Comparison of ENCODE assay signal across 8 cellular contexts in the genomic region with DNA sequence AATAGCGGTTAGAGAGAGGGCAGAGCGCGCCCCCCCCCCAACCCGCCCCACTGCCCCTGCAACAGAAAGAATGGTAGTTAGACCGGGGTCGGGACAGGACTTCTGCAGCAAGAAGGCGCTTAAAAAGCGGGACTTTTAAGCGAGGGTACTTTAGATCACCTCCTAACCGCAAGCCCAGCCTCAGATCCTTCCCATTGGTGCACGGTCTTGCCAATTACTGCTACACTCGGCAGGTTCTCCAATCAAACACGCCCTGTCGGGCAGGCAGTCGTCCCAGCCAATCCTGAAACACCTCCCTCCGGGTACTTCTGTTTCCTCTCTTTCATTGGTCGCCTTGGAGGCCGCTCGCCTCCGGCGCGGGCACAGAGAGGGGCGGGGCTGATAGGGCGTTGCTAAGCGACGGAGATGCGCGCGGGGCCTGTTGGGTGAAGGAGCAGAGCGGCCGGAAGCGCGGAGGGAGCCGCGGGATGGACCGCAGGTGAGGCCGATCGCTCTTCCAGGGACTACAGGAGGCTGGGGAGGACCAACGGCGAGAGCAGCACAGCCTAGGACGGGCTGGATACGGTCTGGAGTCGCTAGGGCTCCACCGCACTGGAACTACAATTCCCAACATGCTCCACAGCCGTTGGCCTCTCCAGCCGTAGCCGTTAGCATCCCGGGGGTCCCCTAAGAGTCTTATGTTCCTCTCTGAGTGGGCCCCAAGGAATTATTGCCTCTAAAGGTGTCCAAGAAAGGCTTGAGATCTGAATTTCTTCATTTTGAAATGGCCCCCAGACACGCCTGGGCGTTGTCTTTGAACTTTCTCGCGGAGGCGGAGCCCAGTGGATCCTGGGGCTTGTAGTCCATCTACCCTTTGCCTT. TPM values are rescaled to one million over a fixed set of nuclear protein-coding genes. Genes with fewer than 3 reads are reported as not detected.
DNase-seq lines count a peak whose midpoint lies in the region; ATAC-seq and TF ChIP-seq lines count a peak whose summit lies in the region.

Gene PROSER3, plus strand, starts transcription at position 428 of the 860 bp plus-strand sequence. Its CDS starts 40 bp downstream, at position 468.

- H3K27ac Mint-ChIP-seq in activated T-helper 17 cell treated with anti-CD3 and anti-CD28 coated beads, Interleukin-2, amount 50 U/mL, for 72 hours, result peak within 1 kb of the TSS; percentile 93
- H3K27ac Mint-ChIP-seq in naive thymus-derived CD4-positive, alpha-beta T cell, result peak within 1 kb of the TSS; percentile 89 to 99 (median 95)
- peak within 1 kb of the TSS; percentile 97 for H3K27ac Mint-ChIP-seq in stimulated activated naive B cell treated with anti-CD40 and anti-IgM and Interleukin-4, amounts not matched to agents 10 μg/mL and 1 μg/mL and 100 μg/mL, for 72 hours

- H3K9ac ChIP-seq in fibroblast of lung (ENCODE audit: insufficient read depth, low read length), result peak within 1 kb of the TSS; percentile 94

- H3K27ac ChIP-seq in RWPE1 (peak within 1 kb of the TSS; percentile 98), fibroblast of lung (ENCODE audit: insufficient read depth, low read length) (peak within 1 kb of the TSS; percentile 99)
- peak within 1 kb of the TSS; percentile 92 for H3K27ac ChIP-seq in naive thymus-derived CD4-positive, alpha-beta T cell (ENCODE audit: low read depth, low read length)

- peaks cover 22% of the 10 kb centered on the region for H3K36me3 Mint-ChIP-seq in activated T-helper 17 cell treated with anti-CD3 and anti-CD28 coated beads, Interleukin-2, amount 50 U/mL, for 72 hours (ENCODE audit: low read depth)
- peaks cover 0 to 25% (median 5%) of the 10 kb centered on the region in 5 donors for H3K36me3 Mint-ChIP-seq in naive thymus-derived CD4-positive, alpha-beta T cell
- peaks cover 35 to 41% of the 10 kb centered on the region in 2 donors for H3K36me3 Mint-ChIP-seq in stimulated activated naive B cell treated with anti-CD40 and anti-IgM and Interleukin-4, amounts not matched to agents 10 μg/mL and 1 μg/mL and 100 μg/mL, for 72 hours

- H3K27me3 Mint-ChIP-seq in activated T-helper 17 cell treated with anti-CD3 and anti-CD28 coated beads, Interleukin-2, amount 50 U/mL, for 72 hours, result no peaks in the 10 kb centered on the region
- H3K27me3 Mint-ChIP-seq in naive thymus-derived CD4-positive, alpha-beta T cell, result peaks cover 0 to 12% (median 5%) of the 10 kb centered on the region in 5 donors
- H3K27me3 Mint-ChIP-seq in stimulated activated naive B cell treated with anti-CD40 and anti-IgM and Interleukin-4, amounts not matched to agents 10 μg/mL and 1 μg/mL and 100 μg/mL, for 72 hours, result peaks cover 20 to 22% of the 10 kb centered on the region in 2 donors

- CTCF ChIA-PET in RWPE1 (lab: Yijun Ruan, JAX), result no interaction called here
- CTCF ChIA-PET in naive thymus-derived CD4-positive, alpha-beta T cell (lab: Charles Lee), result no interaction called here

- H3K36me3 ChIP-seq in fibroblast of lung (ENCODE audit: control insufficient read depth, insufficient read depth, low read length), result peaks cover 23% of the 10 kb centered on the region
- peaks cover 0 to 35% (median 4%) of the 10 kb centered on the region in 3 experiments for H3K36me3 ChIP-seq in naive thymus-derived CD4-positive, alpha-beta T cell (ENCODE audit: control insufficient read depth in 2 of 3, insufficient read depth in 3 of 3, low read length in 3 of 3)

- H3K4me1 ChIP-seq in fibroblast of lung (ENCODE audit: control insufficient read depth, extremely low read depth, insufficient read depth, low read length), result peaks cover 17% of the 10 kb centered on the region
- peaks cover 10 to 35% of the 10 kb centered on the region in 2 donors for H3K4me1 ChIP-seq in naive thymus-derived CD4-positive, alpha-beta T cell (ENCODE audit: control insufficient read depth in 2 of 2, insufficient read depth in 2 of 2, low read length in 2 of 2)

- H3K4me3 ChIP-seq in LNCaP clone FGC (ENCODE audit: low read depth, low read length), result peak within 1 kb of the TSS; percentile 96
- peak within 1 kb of the TSS; percentile 85 to 98 (median 86) for H3K4me3 ChIP-seq in fibroblast of lung (replicated peaks in 1 of 4; ENCODE audit: control extremely low read depth in 1 of 4, insufficient read depth in 1 of 4, low read depth in 3 of 4, low read length in 4 of 4)
- H3K4me3 ChIP-seq in naive thymus-derived CD4-positive, alpha-beta T cell (ENCODE audit: low read length), result peak within 1 kb of the TSS; percentile 99

- TF ChIP-seq CTCF in LNCaP clone FGC (IDR thresholded peaks at IDR 0.05; ENCODE audit: control insufficient read depth, extremely low read depth, insufficient read depth), result no peak
- no peak for TF ChIP-seq CTCF in RWPE1 (conservative IDR thresholded peaks at IDR 0.05; ENCODE audit: low read depth)
- no peak for TF ChIP-seq CTCF in fibroblast of lung (conservative IDR thresholded peaks at IDR 0.05 in 1 of 2, IDR thresholded peaks at IDR 0.05 in 1 of 2; ENCODE audit: low read depth in 1 of 2, low read length in 2 of 2)

- H3K27me3 ChIP-seq in fibroblast of lung (ENCODE audit: control insufficient read depth, insufficient read depth, low read length), result no peaks in the 10 kb centered on the region
- H3K27me3 ChIP-seq in naive thymus-derived CD4-positive, alpha-beta T cell (ENCODE audit: control insufficient read depth in 2 of 2, insufficient read depth in 2 of 2, low read length in 2 of 2), result peaks cover 0 to 4% of the 10 kb centered on the region in 2 donors

- POLR2A ChIA-PET in RWPE1 (lab: Yijun Ruan, JAX; ENCODE audit: low non-redundant PET), result interaction anchor here (0.8 kb wide), 1 partner anchor 10 kb away, joined by 3 read pairs; the partner anchor contains the start of gene LIN37
- POLR2A ChIA-PET in naive thymus-derived CD4-positive, alpha-beta T cell (lab: Charles Lee), result interaction anchor here (0.6 to 2.7 kb wide), 6 partner anchors 8 to 357 kb away, joined by 3 to 18 read pairs (median 8); partner anchors contain the start of genes IGFLR1, LIN37, POLR2I and PSENEN

- DNase-seq in Daoy (ENCODE audit: low read depth) (peak; percentile 99), GOT3 (lab: John Stamatoyannopoulos, UW) (peak; percentile 94), LNCaP clone FGC (ENCODE audit: low read depth) (peak; percentile 98), RWPE1 (ENCODE audit: low spot score) (peak; percentile 99), fibroblast of lung (ENCODE audit: low read depth in 2 of 2) (peak; percentile 100)
- DNase-seq in naive thymus-derived CD4-positive, alpha-beta T cell, result peak; percentile 93 to 100 (median 99)
- DNase-seq in stimulated activated naive B cell treated with anti-CD40 and anti-IgM and Interleukin-4, amounts not matched to agents 10 μg/mL and 1 μg/mL and 100 μg/mL, for 72 hours, result peak; percentile 100

- peaks cover 23% of the 10 kb centered on the region for H3K79me2 ChIP-seq in fibroblast of lung (ENCODE audit: control insufficient read depth, insufficient read depth, low read length)

- H3K4me1 Mint-ChIP-seq in activated T-helper 17 cell treated with anti-CD3 and anti-CD28 coated beads, Interleukin-2, amount 50 U/mL, for 72 hours, result peaks cover 14% of the 10 kb centered on the region
- peaks cover 13 to 42% (median 37%) of the 10 kb centered on the region in 7 donors for H3K4me1 Mint-ChIP-seq in naive thymus-derived CD4-positive, alpha-beta T cell
- peaks cover 23 to 38% of the 10 kb centered on the region in 2 donors for H3K4me1 Mint-ChIP-seq in stimulated activated naive B cell treated with anti-CD40 and anti-IgM and Interleukin-4, amounts not matched to agents 10 μg/mL and 1 μg/mL and 100 μg/mL, for 72 hours

- peak within 1 kb of the TSS; percentile 73 for H2AFZ ChIP-seq in fibroblast of lung (ENCODE audit: low read length)

- ATAC-seq in activated T-helper 17 cell treated with anti-CD3 and anti-CD28 coated beads, Interleukin-2, amount 50 U/mL, for 72 hours (replicated peaks), result peak; percentile 99
- peak; percentile 98 for ATAC-seq in naive thymus-derived CD4-positive, alpha-beta T cell
- ATAC-seq in stimulated activated naive B cell treated with anti-CD40 and anti-IgM and Interleukin-4, amounts not matched to agents 10 μg/mL and 1 μg/mL and 100 μg/mL, for 72 hours (replicated peaks), result peak; percentile 97

- H4K20me1 ChIP-seq in fibroblast of lung (ENCODE audit: control insufficient read depth, extremely low read depth, insufficient read depth, low read length), result no peaks in the 10 kb centered on the region

- H3K4me2 ChIP-seq in fibroblast of lung (ENCODE audit: extremely low read depth, insufficient read depth, low read length), result peak within 1 kb of the TSS; percentile 76

- no peaks in the 10 kb centered on the region for H3K9me3 Mint-ChIP-seq in activated T-helper 17 cell treated with anti-CD3 and anti-CD28 coated beads, Interleukin-2, amount 50 U/mL, for 72 hours
- H3K9me3 Mint-ChIP-seq in naive thymus-derived CD4-positive, alpha-beta T cell, result peaks cover 0 to 4% (median 0%) of the 10 kb centered on the region in 11 donors
- H3K9me3 Mint-ChIP-seq in stimulated activated naive B cell treated with anti-CD40 and anti-IgM and Interleukin-4, amounts not matched to agents 10 μg/mL and 1 μg/mL and 100 μg/mL, for 72 hours, result no peaks in the 10 kb centered on the region

- H3K4me3 Mint-ChIP-seq in activated T-helper 17 cell treated with anti-CD3 and anti-CD28 coated beads, Interleukin-2, amount 50 U/mL, for 72 hours, result peak within 1 kb of the TSS; percentile 86
- peak within 1 kb of the TSS; percentile 92 to 100 (median 96) for H3K4me3 Mint-ChIP-seq in naive thymus-derived CD4-positive, alpha-beta T cell
- peak within 1 kb of the TSS; percentile 91 to 94 for H3K4me3 Mint-ChIP-seq in stimulated activated naive B cell treated with anti-CD40 and anti-IgM and Interleukin-4, amounts not matched to agents 10 μg/mL and 1 μg/mL and 100 μg/mL, for 72 hours

- no peaks in the 10 kb centered on the region for H3K9me3 ChIP-seq in fibroblast of lung (ENCODE audit: control insufficient read depth, insufficient read depth, low read depth, low read length)
- H3K9me3 ChIP-seq in naive thymus-derived CD4-positive, alpha-beta T cell (ENCODE audit: control insufficient read depth in 2 of 3, low read length in 3 of 3), result no peaks in the 10 kb centered on the region

- intact Hi-C loops in naive thymus-derived CD4-positive, alpha-beta T cell (cut with micrococcal nuclease), result loop anchor here (1.0 to 2.0 kb wide), 9 partner anchors 10 to 257 kb away; partner anchors contain the start of genes ARHGAP33 (in 2 of the 2), LIN37 (in 2 of the 2), ALKBH6 (in 1 of the 2) and APLP1 (in 1 of the 2)

RNA-seq across cellular contexts. Expression of gene PROSER3, which starts in this region (rescaled TPM):
- total RNA-seq in Daoy (2014; rRNA removed; shearing (Covaris generic)), result 1.6 and 3.2 TPM in 2 replicates
- 10 to 100 TPM; 28.4 to 31.2 TPM for total RNA-seq in activated T-helper 17 cell treated with anti-CD3 and anti-CD28 coated beads, Interleukin-2, amount 50 U/mL, for 72 hours
- 2.6 and 3.8 TPM in 2 replicates for total RNA-seq in fibroblast of lung
- polyA plus RNA-seq in fibroblast of lung, result 8.1 and 12.9 TPM in 2 replicates
- 11.1 and 13.3 TPM in 2 replicates for polyA plus RNA-seq in fibroblast of lung (2012)
- 104 and 114 TPM in 2 replicates for polyA minus RNA-seq in fibroblast of lung (ENCODE audit: low replicate concordance)
- total RNA-seq in naive thymus-derived CD4-positive, alpha-beta T cell, result 10 to 100 TPM; 34.0 to 47.3 (median 39.7) TPM
- 1 to 10 TPM; 5.4 to 6.8 TPM for polyA plus RNA-seq in naive thymus-derived CD4-positive, alpha-beta T cell

Comparison
In these comparisons a context has a peak if more than half of its experiments do, and no peak if none do; other contexts are left out.
1. Peak in every context shown above with its lines: DNase-seq, ATAC-seq, H3K4me3 ChIP-seq and H3K27ac ChIP-seq.